9 cellular contexts compared by ENCODE assay signal in the genomic region with DNA sequence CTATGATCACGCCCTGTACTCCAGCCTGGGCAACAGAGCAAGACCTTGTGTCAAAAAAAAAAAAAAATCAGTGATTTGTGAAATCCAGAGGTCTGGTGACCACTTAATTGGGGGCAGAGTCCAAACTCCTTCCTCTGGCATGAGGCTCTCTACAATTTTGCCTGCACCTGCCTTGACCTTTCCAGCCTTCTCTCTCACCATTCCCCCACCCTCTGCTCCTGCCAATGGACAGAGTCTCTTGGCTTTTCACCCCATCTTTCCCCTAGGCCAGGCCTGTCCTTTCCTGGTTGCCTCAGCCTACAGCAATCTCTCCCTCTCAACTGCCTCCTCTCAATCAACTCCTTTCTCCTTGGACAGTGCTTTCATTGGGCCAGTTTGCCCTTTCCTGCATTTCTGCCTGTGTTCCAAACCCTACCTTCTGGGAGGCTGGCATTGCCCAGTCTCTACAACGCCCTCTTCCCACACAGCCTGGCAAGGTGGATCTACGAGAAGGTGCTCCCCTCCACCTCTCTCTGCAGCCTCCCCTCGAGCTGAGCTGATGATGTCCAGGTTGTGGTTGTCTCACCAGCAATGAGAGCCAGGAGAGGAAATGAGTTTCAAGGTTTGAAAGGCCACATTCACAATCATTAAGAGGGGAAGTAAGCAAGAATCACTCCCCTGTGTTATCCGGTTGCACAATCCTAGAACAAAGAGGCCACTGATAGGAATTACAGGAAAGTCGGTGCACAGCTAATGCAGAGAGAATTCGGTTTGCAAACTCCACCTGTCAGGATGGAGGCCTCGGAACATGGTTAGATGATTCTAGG. TPM values are rescaled to one million over a fixed set of nuclear protein-coding genes. Genes with fewer than 3 reads are reported as not detected.
DNase-seq lines count a peak whose midpoint lies in the region; ATAC-seq, FAIRE-seq and TF ChIP-seq lines count a peak whose summit lies in the region.
"Had no signal": no experiment of that assay in that cellular context is flagged by ENCODE, and none has a peak within 500 bp of the region (broad histone marks: within the 10 kb centered on the region; RNA-seq: fewer than 3 reads in every experiment).

No MANE protein-coding gene starts in this region.

- CTCF ChIA-PET in RWPE1 (lab: Yijun Ruan, JAX) = no interaction called here

- no peak overlapping the region for H2BK15ac ChIP-seq in neuronal stem cell (ENCODE audit: low read length)

- peak; percentile 71 for ATAC-seq in esophagus mucosa

- H3K9me3 ChIP-seq in neuronal stem cell (replicated peaks in 1 of 2; ENCODE audit: control insufficient read depth in 2 of 2, insufficient read depth in 1 of 2, low read depth in 1 of 2, low read length in 2 of 2) (no peaks in the 10 kb centered on the region), HAP-1 (no peaks in the 10 kb centered on the region)
- H3K9me3 ChIP-seq: neutrophil had no signal

- H2AFZ ChIP-seq in neuronal stem cell (ENCODE audit: low read length) = no peak overlapping the region

- no peak overlapping the region for H2BK120ac ChIP-seq in neuronal stem cell (ENCODE audit: low read depth, low read length)

- H2BK12ac ChIP-seq in neuronal stem cell (ENCODE audit: low read length) = no peak overlapping the region

- H3K4ac ChIP-seq in neuronal stem cell (ENCODE audit: low read length) = no peak overlapping the region

- H4K8ac ChIP-seq in neuronal stem cell (ENCODE audit: low read depth, low read length) = no peak overlapping the region

- H3K14ac ChIP-seq in neuronal stem cell (ENCODE audit: low read length) = no peak overlapping the region

- H3K79me1 ChIP-seq in neuronal stem cell (ENCODE audit: low read depth, low read length) = no peaks in the 10 kb centered on the region

- H3K18ac ChIP-seq in neuronal stem cell (ENCODE audit: low read length) = peak overlapping the region; percentile 41

- H3K23ac ChIP-seq in neuronal stem cell (ENCODE audit: low read depth, low read length, poor library complexity) = no peak overlapping the region

- FAIRE-seq in H54 (lab: Jason Lieb, UNC) = peak; percentile 80

- in situ Hi-C loops in HAP-1 (cut with MboI; ENCODE audit: low sequenced_read_pairs) = no loop called here

- peaks cover 0 to 6% (median 0%) of the 10 kb centered on the region in 3 experiments for H3K27me3 ChIP-seq in neuronal stem cell (ENCODE audit: control insufficient read depth in 3 of 3, insufficient read depth in 3 of 3, low read depth in 1 of 3, low read length in 3 of 3)
- H3K27me3 ChIP-seq in HAP-1 (ENCODE audit: low read depth) = no peaks in the 10 kb centered on the region

- no peak for TF ChIP-seq CTCF in RWPE1 (conservative IDR thresholded peaks at IDR 0.05; ENCODE audit: low read depth)

- H3K27ac ChIP-seq in RWPE1 = peak overlapping the region; percentile 79
- H3K27ac ChIP-seq in neuronal stem cell (replicated peaks; ENCODE audit: low read length) = no peak overlapping the region
- H3K27ac ChIP-seq: neutrophil had no signal

- no peak overlapping the region for H3K4me3 ChIP-seq in neuronal stem cell (ENCODE audit: low read length in 2 of 2)
- no peak overlapping the region for H3K4me3 ChIP-seq in HAP-1

- H2AK5ac ChIP-seq in neuronal stem cell (ENCODE audit: low read depth, low read length) = no peak overlapping the region

- no CpG with 5 or more reads among the region's 8 CpGs for WGBS in neuronal stem cell (ENCODE audit: extremely low coverage in 2 of 2, insufficient read length in 2 of 2, insufficient replicate concordance in 1 of 2), 2 donors

- peaks cover 0 to 10% of the 10 kb centered on the region in 2 donors for H3K4me1 ChIP-seq in neuronal stem cell (ENCODE audit: control insufficient read depth in 2 of 2, insufficient read depth in 1 of 2, low read depth in 1 of 2, low read length in 2 of 2)
- H3K4me1 ChIP-seq in HAP-1 = no peaks in the 10 kb centered on the region

- POLR2A ChIA-PET in RWPE1 (lab: Yijun Ruan, JAX; ENCODE audit: low non-redundant PET) = no interaction called here

- no peak overlapping the region for H2BK5ac ChIP-seq in neuronal stem cell (ENCODE audit: low read length)

- H3K9ac ChIP-seq in neuronal stem cell (ENCODE audit: low read depth, low read length, poor library complexity) = no peak overlapping the region

- H3K36me3 ChIP-seq in neuronal stem cell (replicated peaks in 1 of 2; ENCODE audit: control insufficient read depth in 2 of 2, insufficient read depth in 2 of 2, low read length in 2 of 2) = no peaks in the 10 kb centered on the region
- no peaks in the 10 kb centered on the region for H3K36me3 ChIP-seq in HAP-1 (replicated peaks)
- H3K36me3 ChIP-seq: neutrophil had no signal

- no peak for TF ChIP-seq POLR2A in H54 (IDR thresholded peaks at IDR 0.05; ENCODE audit: low read depth, low read length)

- no peak overlapping the region for H4K91ac ChIP-seq in neuronal stem cell (ENCODE audit: low read depth, low read length, poor library complexity)

- H3K4me2 ChIP-seq in neuronal stem cell (ENCODE audit: insufficient read depth, low read length, poor library complexity, severe bottlenecking) = no peak overlapping the region

- DNase-seq in H54 (ENCODE audit: insufficient read length, low spot score) (peak; percentile 58), RWPE1 (ENCODE audit: low spot score) (peak; percentile 76), neuronal stem cell (ENCODE audit: low spot score) (no peak), DMS114 treated with DMSO at 0.1 percent for 48 hours (lab: John Stamatoyannopoulos, UW; ENCODE audit: unreplicated experiment) (no peak), NCI-H2029 treated with DMSO at 0.1 percent for 48 hours (lab: John Stamatoyannopoulos, UW) (no peak), HAP-1 (ENCODE audit: low spot score in 2 of 2) (no peak)
- no peak for DNase-seq in stimulated activated CD4-positive, alpha-beta T cell treated with anti-CD3 and anti-CD28 coated beads, Interleukin-4, amount 100 ng/mL, for 4 hours

RNA-seq across cellular contexts. Expression of a gene that starts 39.5 kb away (rescaled TPM):
- 63.6 TPM for total RNA-seq in esophagus mucosa
- 2.0 TPM for polyA plus RNA-seq in neuronal stem cell (2013, experiment 1 of 2)
- 2.0 TPM for polyA plus RNA-seq in neuronal stem cell (2013, experiment 2 of 2)

Comparison
In these comparisons a context has a peak if more than half of its experiments do, and no peak if none do; other contexts are left out.
1. DNase-seq: peak in H54 (single experiment) and RWPE1 (single experiment); none in neuronal stem cell (single experiment), DMS114 treated with DMSO at 0.1 percent for 48 hours (single experiment), NCI-H2029 treated with DMSO at 0.1 percent for 48 hours (single experiment), HAP-1 (0 of 2) and stimulated activated CD4-positive, alpha-beta T cell treated with anti-CD3 and anti-CD28 coated beads, Interleukin-4, amount 100 ng/mL, for 4 hours (0 of 2).